In genomic region chr13:70385852-70386251, GRCh38 we compare ENCODE assay signal across 18 cellular contexts.
"Had no signal": no experiment of that assay in that cellular context is flagged by ENCODE, and none has a peak within 500 bp of the region (broad histone marks: within the 10 kb centered on the region; RNA-seq: fewer than 3 reads in every experiment).

No MANE protein-coding gene starts in this region.

- H3K4me1 ChIP-seq: esophagus muscularis mucosa, gastrocnemius medialis, left ventricle myocardium inferior, right atrium auricular region, tibial artery, upper lobe of left lung, vagina had no signal

- H3K4me3 Mint-ChIP-seq: naive B cell, nephron progenitor cell had no signal

- H3K36me3 ChIP-seq: esophagus muscularis mucosa, gastrocnemius medialis, left ventricle myocardium inferior, neutrophil, right atrium auricular region, tibial artery, upper lobe of left lung, vagina had no signal

- H3K9me3 ChIP-seq: esophagus muscularis mucosa, gastrocnemius medialis, left ventricle myocardium inferior, neutrophil, right atrium auricular region, tibial artery, upper lobe of left lung, vagina had no signal

- H3K27ac ChIP-seq: epithelial cell of prostate, esophagus muscularis mucosa, gastrocnemius medialis, left ventricle myocardium inferior, neutrophil, right atrium auricular region, tibial artery, upper lobe of left lung, vagina had no signal

- ATAC-seq: gastrocnemius medialis; stimulated activated naive CD8-positive, alpha-beta T cell treated with anti-CD3 and anti-CD28 coated beads, Interleukin-15, Interleukin-2, amounts not matched to agents 100 U/mL and 50 U/mL, for 24 hours had no signal

- H3K27me3 Mint-ChIP-seq: naive B cell had no signal

- H3K36me3 Mint-ChIP-seq: naive B cell had no signal

- H3K27me3 ChIP-seq: esophagus muscularis mucosa, gastrocnemius medialis, neutrophil, right atrium auricular region, tibial artery, upper lobe of left lung, vagina had no signal

- H3K9me3 Mint-ChIP-seq: nephron progenitor cell had no signal

- DNase-seq: effector memory CD4-positive, alpha-beta T cell; gastrocnemius medialis; islet precursor cell; left ventricle myocardium inferior; mesendoderm; naive B cell; nephron progenitor cell; small intestine; stimulated activated CD4-positive, alpha-beta T cell treated with anti-CD3 and anti-CD28 coated beads, Interleukin-2, amount 100 ng/mL, for 48 hours; stimulated activated naive CD8-positive, alpha-beta T cell treated with anti-CD3 and anti-CD28 coated beads, Interleukin-15, Interleukin-2, amounts not matched to agents 100 U/mL and 50 U/mL, for 24 hours; tibial artery had no signal

- H3K4me3 ChIP-seq: esophagus muscularis mucosa, gastrocnemius medialis, left ventricle myocardium inferior, lung, right atrium auricular region, tibial artery, upper lobe of left lung, vagina had no signal

- H3K4me1 Mint-ChIP-seq: naive B cell, nephron progenitor cell had no signal

- H3K27ac Mint-ChIP-seq: naive B cell, nephron progenitor cell had no signal
